11 cellular contexts compared by ENCODE assay signal in genomic region chr5:112366987-112367386, GRCh38. TPM values are rescaled to one million over a fixed set of nuclear protein-coding genes. Genes with fewer than 3 reads are reported as not detected.
DNase-seq lines count a peak whose midpoint lies in the region; ATAC-seq and TF ChIP-seq lines count a peak whose summit lies in the region.
"Had no signal": no experiment of that assay in that cellular context is flagged by ENCODE, and none has a peak within 500 bp of the region (broad histone marks: within the 10 kb centered on the region; RNA-seq: fewer than 3 reads in every experiment).

No MANE protein-coding gene starts in this region.

- H3K4me1 ChIP-seq in foreskin keratinocyte: no peaks in the 10 kb centered on the region
- no peaks in the 10 kb centered on the region for H3K4me1 ChIP-seq in neuronal stem cell (ENCODE audit: control insufficient read depth in 2 of 2, insufficient read depth in 1 of 2, low read depth in 1 of 2, low read length in 2 of 2)
- H3K4me1 ChIP-seq: tibial artery had no signal

- H2AFZ ChIP-seq in neuronal stem cell (ENCODE audit: low read length): no peak overlapping the region

- no peak overlapping the region for H2BK5ac ChIP-seq in neuronal stem cell (ENCODE audit: low read length)

- H3K9me3 ChIP-seq in neuronal stem cell (replicated peaks in 1 of 2; ENCODE audit: control insufficient read depth in 2 of 2, insufficient read depth in 1 of 2, low read depth in 1 of 2, low read length in 2 of 2): peaks cover 0 to 4% of the 10 kb centered on the region in 2 donors
- H3K9me3 ChIP-seq: tibial artery had no signal

- H3K4me3 ChIP-seq in neuronal stem cell (ENCODE audit: low read length in 2 of 2): no peak overlapping the region
- H3K4me3 ChIP-seq: tibial artery had no signal

- H3K14ac ChIP-seq in neuronal stem cell (ENCODE audit: low read length): no peak overlapping the region

- H2BK120ac ChIP-seq in neuronal stem cell (ENCODE audit: low read depth, low read length): no peak overlapping the region

- H4K91ac ChIP-seq in neuronal stem cell (ENCODE audit: low read depth, low read length, poor library complexity): no peak overlapping the region

- no peak overlapping the region for H2AK5ac ChIP-seq in neuronal stem cell (ENCODE audit: low read depth, low read length)

- TF ChIP-seq CTCF in 22Rv1 (IDR thresholded peaks at IDR 0.05): peak; percentile 70
- peak; percentile 50 for TF ChIP-seq CTCF in foreskin keratinocyte (conservative IDR thresholded peaks at IDR 0.05)

- H3K4me2 ChIP-seq in neuronal stem cell (ENCODE audit: insufficient read depth, low read length, poor library complexity, severe bottlenecking): no peak overlapping the region

- H3K9ac ChIP-seq in neuronal stem cell (ENCODE audit: low read depth, low read length, poor library complexity): no peak overlapping the region

- H4K8ac ChIP-seq in neuronal stem cell (ENCODE audit: low read depth, low read length): no peak overlapping the region

- ATAC-seq in GM18519 (IDR thresholded peaks at IDR 0.05; ENCODE audit: low FRiP score, unreplicated experiment): peak; percentile 75
- ATAC-seq in foreskin keratinocyte: peak; percentile 86
- no peak for ATAC-seq in GM19324 (IDR thresholded peaks at IDR 0.05; ENCODE audit: low FRiP score, unreplicated experiment)

- H3K4ac ChIP-seq in neuronal stem cell (ENCODE audit: low read length): no peak overlapping the region

- no peaks in the 10 kb centered on the region for H3K79me1 ChIP-seq in neuronal stem cell (ENCODE audit: low read depth, low read length)

- DNase-seq in NCI-H2029 treated with DMSO at 0.1 percent for 48 hours (lab: John Stamatoyannopoulos, UW) (peak; percentile 39), foreskin keratinocyte (no peak), Ammon's horn (ENCODE audit: low spot score) (no peak), neuronal stem cell (ENCODE audit: low spot score) (no peak), KBM-7 (no peak)
- DNase-seq: posterior cingulate gyrus, T1000, tibial artery had no signal

- H2BK15ac ChIP-seq in neuronal stem cell (ENCODE audit: low read length): no peak overlapping the region

- in situ Hi-C loops in KBM-7 (cut with MboI; ENCODE audit: low pct_unique_long_range_greater_than_20kb, low sequenced_read_pairs): no loop called here

- no peak overlapping the region for H3K23ac ChIP-seq in neuronal stem cell (ENCODE audit: low read depth, low read length, poor library complexity)

- no CpG with 5 or more reads among the region's 2 CpGs for WGBS in neuronal stem cell (ENCODE audit: extremely low coverage in 2 of 2, insufficient read length in 2 of 2, insufficient replicate concordance in 1 of 2), 2 donors

- H3K27me3 ChIP-seq in foreskin keratinocyte (no peaks in the 10 kb centered on the region), neuronal stem cell (ENCODE audit: control insufficient read depth in 3 of 3, insufficient read depth in 3 of 3, low read depth in 1 of 3, low read length in 3 of 3) (no peaks in the 10 kb centered on the region)
- H3K27me3 ChIP-seq: tibial artery had no signal

- H3K18ac ChIP-seq in neuronal stem cell (ENCODE audit: low read length): no peak overlapping the region

- no peak overlapping the region for H2BK12ac ChIP-seq in neuronal stem cell (ENCODE audit: low read length)

- no peaks in the 10 kb centered on the region for H3K36me3 ChIP-seq in neuronal stem cell (replicated peaks in 1 of 2; ENCODE audit: control insufficient read depth in 2 of 2, insufficient read depth in 2 of 2, low read length in 2 of 2)
- H3K36me3 ChIP-seq: tibial artery had no signal

- H3K27ac ChIP-seq in 22Rv1: no peak overlapping the region
- no peak overlapping the region for H3K27ac ChIP-seq in foreskin keratinocyte
- H3K27ac ChIP-seq in neuronal stem cell (replicated peaks; ENCODE audit: low read length): no peak overlapping the region
- H3K27ac ChIP-seq: tibial artery had no signal

RNA-seq across cellular contexts. Expression of gene EPB41L4A, which starts 52.1 kb away (rescaled TPM):
- 2.5 and 9.3 TPM in 2 replicates for total RNA-seq in foreskin keratinocyte
- 0.88 and 2.6 TPM in 2 replicates for polyA plus RNA-seq in foreskin keratinocyte
- polyA plus RNA-seq in neuronal stem cell (2013, experiment 1 of 2): 1.9 TPM
- polyA plus RNA-seq in neuronal stem cell (2013, experiment 2 of 2): 1.8 TPM
